ENCODE assay signal across 20 cellular contexts in genomic region chr1:101444873-101445618, GRCh38.
A peak's percentile ranks its signal among the peaks of the same experiment; 100 is the strongest.
DNase-seq lines count a peak whose midpoint lies in the region; ATAC-seq, FAIRE-seq and TF ChIP-seq lines count a peak whose summit lies in the region.
"Had no signal": no experiment of that assay in that cellular context is flagged by ENCODE, and none has a peak within 500 bp of the region (broad histone marks: within the 10 kb centered on the region; RNA-seq: fewer than 3 reads in every experiment).

No MANE protein-coding gene starts in this region.

- H3K9me3 Mint-ChIP-seq in naive thymus-derived CD4-positive, alpha-beta T cell: peaks cover 0 to 2% (median 0%) of the 10 kb centered on the region in 11 donors
- H3K9me3 Mint-ChIP-seq: activated CD4-positive, alpha-beta T cell treated with anti-CD3 and anti-CD28 coated beads, Interleukin-2, amount 10 ng/mL, durations not matched to agents 7 days and 5 days; stimulated activated naive CD8-positive, alpha-beta T cell treated with anti-CD3 and anti-CD28 coated beads, Interleukin-15, Interleukin-2, amounts not matched to agents 100 ng/mL and 50 ng/mL, for 24 hours; T-helper 2 cell treated with Interferon-gamma antibody and Interleukin-4, amounts not matched to agents 5 μg/mL and 100 μg/mL, for 36 hours had no signal

- TF ChIP-seq EP300 in GM12878 (IDR thresholded peaks at IDR 0.05; ENCODE audit: borderline replicate concordance in 1 of 2, control insufficient read depth in 1 of 2, low read depth in 2 of 2, low read length in 2 of 2): no peak

- H3K4me1 ChIP-seq in DND-41 (ENCODE audit: insufficient read depth, low read length) (peaks cover 15% of the 10 kb centered on the region), GM12878 (ENCODE audit: control insufficient read depth, insufficient read depth, low read length) (peaks cover 20% of the 10 kb centered on the region)
- H3K4me1 ChIP-seq in naive thymus-derived CD4-positive, alpha-beta T cell (ENCODE audit: control insufficient read depth in 2 of 2, insufficient read depth in 2 of 2, low read length in 2 of 2): no peaks in the 10 kb centered on the region
- H3K4me1 ChIP-seq: Caco-2 had no signal

- no peaks in the 10 kb centered on the region for H3K27me3 ChIP-seq in DND-41 (ENCODE audit: insufficient read depth, low read length, poor library complexity)
- no peaks in the 10 kb centered on the region for H3K27me3 ChIP-seq in GM12878 (replicated peaks in 1 of 2; ENCODE audit: control insufficient read depth in 2 of 2, insufficient read depth in 2 of 2, low read length in 1 of 2)
- H3K27me3 ChIP-seq in naive thymus-derived CD4-positive, alpha-beta T cell (ENCODE audit: control insufficient read depth in 2 of 2, insufficient read depth in 2 of 2, low read length in 2 of 2): no peaks in the 10 kb centered on the region

- no peaks in the 10 kb centered on the region for H4K20me1 ChIP-seq in DND-41 (ENCODE audit: insufficient read depth, low read length)
- no peaks in the 10 kb centered on the region for H4K20me1 ChIP-seq in GM12878 (ENCODE audit: control insufficient read depth, insufficient read depth)

- H3K27ac ChIP-seq in DND-41 (ENCODE audit: low read length) (peak overlapping the region; percentile 51), GM12878 (ENCODE audit: control insufficient read depth, insufficient read depth) (peak overlapping the region; percentile 62)
- no peak overlapping the region for H3K27ac ChIP-seq in naive thymus-derived CD4-positive, alpha-beta T cell (ENCODE audit: low read depth, low read length)
- H3K27ac ChIP-seq: RWPE1, skin epidermis had no signal

- no peak for TF ChIP-seq RAD21 in GM12878 (IDR thresholded peaks at IDR 0.05; ENCODE audit: insufficient read depth, low read depth, low read length)

- H3K36me3 ChIP-seq in DND-41 (ENCODE audit: insufficient read depth, low read length) (no peaks in the 10 kb centered on the region), GM12878 (ENCODE audit: control insufficient read depth in 2 of 2, insufficient read depth in 2 of 2, low read length in 1 of 2) (no peaks in the 10 kb centered on the region)
- H3K36me3 ChIP-seq in naive thymus-derived CD4-positive, alpha-beta T cell (ENCODE audit: control insufficient read depth in 2 of 3, insufficient read depth in 3 of 3, low read length in 3 of 3): no peaks in the 10 kb centered on the region

- H2AFZ ChIP-seq in DND-41 (ENCODE audit: low read depth, low read length): no peak overlapping the region; the same call in none of the 2 replicates
- peak overlapping the region; percentile 15; the same call in 1 of the 2 replicates for H2AFZ ChIP-seq in GM12878 (ENCODE audit: control insufficient read depth, low read depth, low read length)

- peaks cover 0 to 1% (median 0%) of the 10 kb centered on the region in 7 donors for H3K4me1 Mint-ChIP-seq in naive thymus-derived CD4-positive, alpha-beta T cell
- H3K4me1 Mint-ChIP-seq: activated CD4-positive, alpha-beta T cell treated with anti-CD3 and anti-CD28 coated beads, Interleukin-2, amount 10 ng/mL, durations not matched to agents 7 days and 5 days had no signal

- H3K4me3 ChIP-seq in DND-41 (ENCODE audit: low read depth in 1 of 2, low read length in 2 of 2): no peak overlapping the region
- no peak overlapping the region for H3K4me3 ChIP-seq in GM12878
- H3K4me3 ChIP-seq in naive thymus-derived CD4-positive, alpha-beta T cell (ENCODE audit: low read length): no peak overlapping the region
- H3K4me3 ChIP-seq: skin epidermis had no signal

- 0% methylated on average over 2 of the region's 2 CpGs for WGBS in GM12878 (ENCODE audit: insufficient coverage, insufficient replicate concordance, low lambda C conversion rate, missing lambda C conversion rate)

- H3K27me3 Mint-ChIP-seq in naive thymus-derived CD4-positive, alpha-beta T cell: peaks cover 0 to 29% (median 4%) of the 10 kb centered on the region in 5 donors

- intact Hi-C loops in GM12878 (cut with micrococcal nuclease; ENCODE audit: unreplicated experiment): no loop called here
- intact Hi-C loops in naive thymus-derived CD4-positive, alpha-beta T cell (cut with micrococcal nuclease): no loop called here

- ATAC-seq in DND-41 (ENCODE audit: insufficient read depth, low read depth): peak; percentile 69
- ATAC-seq in GM19328 (IDR thresholded peaks at IDR 0.05; ENCODE audit: unreplicated experiment): peak; percentile 43
- peak; percentile 37 for ATAC-seq in HG02885 (IDR thresholded peaks at IDR 0.05; ENCODE audit: poor library complexity, unreplicated experiment)
- ATAC-seq in GM12878: peak; percentile 33
- ATAC-seq in naive thymus-derived CD4-positive, alpha-beta T cell: no peak

- H3K36me3 Mint-ChIP-seq in naive thymus-derived CD4-positive, alpha-beta T cell: peaks cover 0 to 5% (median 3%) of the 10 kb centered on the region in 5 donors

- no peak overlapping the region for H3K27ac Mint-ChIP-seq in naive thymus-derived CD4-positive, alpha-beta T cell
- H3K27ac Mint-ChIP-seq: activated CD4-positive, alpha-beta T cell treated with anti-CD3 and anti-CD28 coated beads, Interleukin-2, amount 10 ng/mL, durations not matched to agents 7 days and 5 days; stimulated activated naive CD8-positive, alpha-beta T cell treated with anti-CD3 and anti-CD28 coated beads, Interleukin-15, Interleukin-2, amounts not matched to agents 100 ng/mL and 50 ng/mL, for 24 hours; T-helper 2 cell treated with Interferon-gamma antibody and Interleukin-4, amounts not matched to agents 5 μg/mL and 100 μg/mL, for 36 hours had no signal

- CTCF ChIA-PET in GM12878 (lab: Yijun Ruan, JAX): interaction anchor here (1.2 to 2.9 kb wide), 6 partner anchors 9 to 207 kb away, joined by 3 to 9 read pairs (median 4); no protein-coding TSS in a partner anchor
- CTCF ChIA-PET in naive thymus-derived CD4-positive, alpha-beta T cell (lab: Charles Lee): no interaction called here

- POLR2A ChIA-PET in GM12878 (lab: Charles Lee): no interaction called here
- POLR2A ChIA-PET in naive thymus-derived CD4-positive, alpha-beta T cell (lab: Charles Lee): no interaction called here

- SMC1A ChIA-PET in GM12878 (lab: Charles Lee; ENCODE audit: uncharacterized antibody, unreplicated experiment): interaction anchor here (0.7 to 12.4 kb wide), 9 partner anchors 8 to 155 kb away, joined by 3 to 240 read pairs (median 7); no protein-coding TSS in a partner anchor

- no peak overlapping the region for H3K4me2 ChIP-seq in DND-41 (ENCODE audit: insufficient read depth, low read length)
- peak overlapping the region; percentile 33; the same call in 1 of the 2 replicates for H3K4me2 ChIP-seq in GM12878 (ENCODE audit: control insufficient read depth, insufficient read depth)

- FAIRE-seq in GM12878 (lab: Jason Lieb, UNC): no peak
- FAIRE-seq: endothelial cell of umbilical vein, H1, HTR-8/SVneo had no signal

- in situ Hi-C loops in GM12878 (cut with MboI): no loop called here

- DNase-seq in DND-41 (peak; percentile 35), GM12878 (ENCODE audit: low read depth, low spot score) (no peak), SIG-M5 treated with dmso at 0.1 percent for 504 hours (lab: John Stamatoyannopoulos, UW; ENCODE audit: unreplicated experiment) (no peak), NCI-H345 treated with DMSO at 0.1 percent for 48 hours (lab: John Stamatoyannopoulos, UW; ENCODE audit: unreplicated experiment) (no peak), NCI-H226 (no peak)
- no peak for DNase-seq in naive thymus-derived CD4-positive, alpha-beta T cell
- DNase-seq: activated CD4-positive, alpha-beta T cell treated with anti-CD3 and anti-CD28 coated beads, Interleukin-2, amount 10 ng/mL, durations not matched to agents 7 days and 5 days; amniotic stem cell; Caco-2; NCI-H2029; NCI-H82 had no signal

- H3K9me3 ChIP-seq in DND-41 (ENCODE audit: insufficient read depth, low read length, severe bottlenecking): no peaks in the 10 kb centered on the region
- no peaks in the 10 kb centered on the region for H3K9me3 ChIP-seq in GM12878 (replicated peaks; ENCODE audit: control insufficient read depth, insufficient read depth, low read length)
- H3K9me3 ChIP-seq in naive thymus-derived CD4-positive, alpha-beta T cell (ENCODE audit: control insufficient read depth in 2 of 3, low read length in 3 of 3): no peaks in the 10 kb centered on the region
- H3K9me3 ChIP-seq: Caco-2 had no signal

- no TSS peak for BruUV-seq in GM12878 (replicated peaks; lab: Mats Ljungman, UMichigan)

- RAD21 ChIA-PET in GM12878 (lab: Charles Lee; ENCODE audit: unreplicated experiment): interaction anchor here (1.4 to 15.3 kb wide), 4 partner anchors 35 to 155 kb away, joined by 4 to 503 read pairs (median 10); no protein-coding TSS in a partner anchor

- TF ChIP-seq POLR2A in GM12878 (IDR thresholded peaks at IDR 0.05; ENCODE audit: low read depth, low read length): no peak

- TF ChIP-seq CTCF in DND-41 (IDR thresholded peaks at IDR 0.05; ENCODE audit: borderline replicate concordance, extremely low read depth, low read length, poor library complexity, severe bottlenecking) (no peak), GM12878 (IDR thresholded peaks at IDR 0.05 in 2 of 3, conservative IDR thresholded peaks at IDR 0.05 in 1 of 3; ENCODE audit: control insufficient read depth in 2 of 3, extremely low read depth in 1 of 3, insufficient read depth in 1 of 3, low read depth in 3 of 3, low read length in 3 of 3) (no peak)

- no peak overlapping the region for H3K9ac ChIP-seq in DND-41 (ENCODE audit: low read depth, low read length)
- H3K9ac ChIP-seq in GM12878 (ENCODE audit: control insufficient read depth, insufficient read depth, low read length): no peak overlapping the region

- H3K79me2 ChIP-seq in DND-41 (ENCODE audit: insufficient read depth, low read length): no peaks in the 10 kb centered on the region
- no peaks in the 10 kb centered on the region for H3K79me2 ChIP-seq in GM12878 (ENCODE audit: control insufficient read depth, insufficient read depth, low read length)

- H3K4me3 Mint-ChIP-seq in naive thymus-derived CD4-positive, alpha-beta T cell: no peak overlapping the region
- H3K4me3 Mint-ChIP-seq: activated CD4-positive, alpha-beta T cell treated with anti-CD3 and anti-CD28 coated beads, Interleukin-2, amount 10 ng/mL, durations not matched to agents 7 days and 5 days; stimulated activated naive CD8-positive, alpha-beta T cell treated with anti-CD3 and anti-CD28 coated beads, Interleukin-15, Interleukin-2, amounts not matched to agents 100 ng/mL and 50 ng/mL, for 24 hours; T-helper 2 cell treated with Interferon-gamma antibody and Interleukin-4, amounts not matched to agents 5 μg/mL and 100 μg/mL, for 36 hours had no signal

TF ChIP-seq in GM12878, 131 proteins besides CTCF, POLR2A, EP300 and RAD21 (continues in another document):
- 0 out of 2 replicates have a peak, but pooled peaks have one; percentile 8 for TF ChIP-seq ATF2 (IDR thresholded peaks at IDR 0.05; ENCODE audit: low read length)
